10 cellular contexts compared by ENCODE assay signal in the genomic region with DNA sequence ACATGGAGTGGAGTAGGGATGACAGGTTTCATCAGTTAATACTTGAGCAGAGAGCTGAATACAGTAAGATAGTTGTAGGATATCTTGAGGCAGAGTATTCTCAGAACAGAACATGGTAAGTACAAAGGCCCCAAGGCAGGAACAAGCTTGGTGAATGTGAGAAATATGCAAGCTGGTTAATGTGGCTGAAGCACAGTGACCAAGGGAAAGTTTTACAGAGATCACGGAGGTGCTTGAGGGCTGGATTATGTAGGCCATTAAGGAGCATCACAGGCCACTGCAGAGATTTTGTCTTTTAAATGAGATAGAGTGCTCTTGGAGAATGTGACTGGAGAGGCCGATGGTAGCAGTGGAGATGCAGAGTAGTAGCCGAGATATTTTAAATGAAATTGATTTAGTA. TPM values are rescaled to one million over a fixed set of nuclear protein-coding genes. Genes with fewer than 3 reads are reported as not detected.
DNase-seq lines count a peak whose midpoint lies in the region; ATAC-seq and TF ChIP-seq lines count a peak whose summit lies in the region.
"Had no signal": no experiment of that assay in that cellular context is flagged by ENCODE, and none has a peak within 500 bp of the region (broad histone marks: within the 10 kb centered on the region; RNA-seq: fewer than 3 reads in every experiment).

No MANE protein-coding gene starts in this region.

- no peaks in the 10 kb centered on the region for H3K27me3 Mint-ChIP-seq in activated B cell treated with CpG ODN at 0.5 μM for 24 hours
- H3K27me3 Mint-ChIP-seq in immature natural killer cell (ENCODE audit: low read depth in 3 of 3) = peaks cover 3 to 4% (median 3%) of the 10 kb centered on the region in 3 donors

- ATAC-seq in activated B cell treated with CpG ODN at 0.5 μM for 24 hours (ENCODE audit: low read depth) = no peak
- no peak for ATAC-seq in heart left ventricle
- ATAC-seq in GM19328 (IDR thresholded peaks at IDR 0.05; ENCODE audit: unreplicated experiment) = no peak
- ATAC-seq: gastroesophageal sphincter had no signal

- H3K4me3 ChIP-seq in uterus = no peak overlapping the region
- H3K4me3 ChIP-seq in heart left ventricle = peak overlapping the region in 1 of 12 donors; percentile 59
- H3K4me3 ChIP-seq: gastroesophageal sphincter had no signal

- 57 to 78% (median 66%) methylated on average over 3 of the region's 3 CpGs for WGBS in heart left ventricle, 4 donors

- H3K4me1 ChIP-seq in uterus (peaks cover 0 to 18% of the 10 kb centered on the region in 2 donors), heart left ventricle (peaks cover 5 to 65% (median 40%) of the 10 kb centered on the region in 12 donors)

- H3K36me3 ChIP-seq in uterus (no peaks in the 10 kb centered on the region), heart left ventricle (peaks cover 0 to 7% (median 0%) of the 10 kb centered on the region in 9 donors)
- H3K36me3 ChIP-seq: gastroesophageal sphincter had no signal

- intact Hi-C loops in activated B cell treated with CpG ODN at 0.5 μM for 24 hours (cut with micrococcal nuclease) = no loop called here
- intact Hi-C loops in uterus (cut with DNase I; ENCODE audit: low total_unique reads) = no loop called here
- intact Hi-C loops in heart left ventricle (cut with DNase I) = no loop called here

- H3K4me3 Mint-ChIP-seq in activated B cell treated with CpG ODN at 0.5 μM for 24 hours (peak overlapping the region; percentile 42), immature natural killer cell (peak overlapping the region in 4 of 5 donors; percentile 5 to 90 (median 44))

- no peaks in the 10 kb centered on the region for H3K9me3 ChIP-seq in uterus
- H3K9me3 ChIP-seq in heart left ventricle = no peaks in the 10 kb centered on the region
- H3K9me3 ChIP-seq: gastroesophageal sphincter had no signal

- H3K36me3 Mint-ChIP-seq in activated B cell treated with CpG ODN at 0.5 μM for 24 hours (ENCODE audit: low read depth) (peaks cover 38% of the 10 kb centered on the region), immature natural killer cell (peaks cover 0 to 8% (median 0%) of the 10 kb centered on the region in 3 donors)

- H3K4me1 Mint-ChIP-seq in activated B cell treated with CpG ODN at 0.5 μM for 24 hours (peaks cover 61% of the 10 kb centered on the region), immature natural killer cell (peaks cover 57 to 70% of the 10 kb centered on the region in 2 donors)

- DNase-seq in stimulated activated CD4-positive, alpha-beta T cell treated with anti-CD3 and anti-CD28 coated beads, Interleukin-4, amount 100 ng/mL, for 24 hours = peak; percentile 4
- DNase-seq in stimulated activated CD4-positive, alpha-beta T cell treated with anti-CD3 and anti-CD28 coated beads, Interleukin-4, amount 100 ng/mL, for 4 hours = no peak
- DNase-seq in activated B cell treated with CpG ODN at 0.5 μM for 24 hours (no peak), immature natural killer cell (no peak), uterus (no peak), activated gamma-delta T cell (lab: John Stamatoyannopoulos, UW) (no peak), heart left ventricle (no peak)
- DNase-seq: NCI-H524 treated with DMSO at 0.1 percent for 48 hours had no signal

- TF ChIP-seq CTCF in activated B cell treated with CpG ODN at 0.5 μM for 24 hours (IDR thresholded peaks at IDR 0.05) (no peak), uterus (IDR thresholded peaks at IDR 0.05) (no peak), heart left ventricle (IDR thresholded peaks at IDR 0.05) (no peak)

- peak overlapping the region; percentile 70 for H3K27ac Mint-ChIP-seq in activated B cell treated with CpG ODN at 0.5 μM for 24 hours
- H3K27ac Mint-ChIP-seq in immature natural killer cell = peak overlapping the region; percentile 44 to 91 (median 70)

- H3K27ac ChIP-seq in uterus = peak overlapping the region; percentile 78 to 84
- peak overlapping the region in 1 of 12 donors; percentile 39 for H3K27ac ChIP-seq in heart left ventricle

- no peak for TF ChIP-seq POLR2A in uterus (IDR thresholded peaks at IDR 0.05)
- no peak for TF ChIP-seq POLR2A in heart left ventricle (IDR thresholded peaks at IDR 0.05)

- CTCF ChIA-PET in activated B cell treated with CpG ODN at 0.5 μM for 24 hours (lab: Charles Lee) = no interaction called here

- H3K9me3 Mint-ChIP-seq in activated B cell treated with CpG ODN at 0.5 μM for 24 hours (no peaks in the 10 kb centered on the region), immature natural killer cell (no peaks in the 10 kb centered on the region)

- POLR2A ChIA-PET in activated B cell treated with CpG ODN at 0.5 μM for 24 hours (lab: Charles Lee) = interaction anchor here (1.4 to 8.0 kb wide), 2 partner anchors 40 to 83 kb away, joined by 4 to 311 read pairs; a partner anchor contains a TSS

- no peaks in the 10 kb centered on the region for H3K27me3 ChIP-seq in uterus
- no peaks in the 10 kb centered on the region for H3K27me3 ChIP-seq in heart left ventricle
- H3K27me3 ChIP-seq: gastroesophageal sphincter had no signal

RNA-seq across cellular contexts. Expression of a gene that starts 54.0 kb away (rescaled TPM):
- total RNA-seq in activated B cell treated with CpG ODN at 0.5 μM for 24 hours = 10.2 and 11.6 TPM in 2 replicates
- polyA plus RNA-seq in immature natural killer cell = 10 to 100 TPM; 12.6 to 35.2 (median 30.4) TPM
- total RNA-seq in uterus = 10 to 100 TPM in 3 of 4 donors, 1 to 10 TPM in 1; 2.1 to 51.2 (median 15.3) TPM
- 10 to 100 TPM; 12.5 to 39.4 (median 14.0) TPM for total RNA-seq in heart left ventricle
- polyA plus RNA-seq in heart left ventricle = 10 to 100 TPM; 16.2 to 40.7 TPM
